ENCODE assay signal across 8 cellular contexts in genomic region chr6:21593412-21593926, GRCh38. TPM values are rescaled to one million over a fixed set of nuclear protein-coding genes. Genes with fewer than 3 reads are reported as not detected.
DNase-seq lines count a peak whose midpoint lies in the region; ATAC-seq and TF ChIP-seq lines count a peak whose summit lies in the region.

SOX4 (plus strand) TSS chr6:21593751; CDS start chr6:21594535, 784 bp downstream.

- DNase-seq in GDM1 (lab: John Stamatoyannopoulos, UW) (peak; percentile 89), GOT3 (lab: John Stamatoyannopoulos, UW) (peak; percentile 58), PC-9 (peak; percentile 90 to 91), fibroblast of the aortic adventitia (ENCODE audit: low read depth) (peak; percentile 97), naive B cell (peak; percentile 90), thoracic aorta (ENCODE audit: low spot score) (peak; percentile 82)

- no peaks in the 10 kb centered on the region for H3K27me3 ChIP-seq in KMS-11 (ENCODE audit: insufficient read depth, low read depth)
- H3K27me3 ChIP-seq in PC-9 (ENCODE audit: insufficient read depth, low read depth): no peaks in the 10 kb centered on the region
- H3K27me3 ChIP-seq in thoracic aorta (replicated peaks; ENCODE audit: insufficient read depth): no peaks in the 10 kb centered on the region

- H3K4me3 Mint-ChIP-seq in activated T-helper 17 cell treated with anti-CD3 and anti-CD28 coated beads, Interleukin-2, amount 50 U/mL, for 72 hours: no peak within 1 kb of the TSS
- H3K4me3 Mint-ChIP-seq in naive B cell: peak within 1 kb of the TSS in 3 of 8 donors; percentile 4 to 97 (median 12)

- H3K4me3 ChIP-seq in KMS-11 (IDR thresholded peaks at IDR 0.05; ENCODE audit: insufficient read depth, low read depth, low read length) (no peak within 1 kb of the TSS), PC-9 (peak within 1 kb of the TSS; percentile 98), fibroblast of the aortic adventitia (ENCODE audit: low read depth, low read length) (peak within 1 kb of the TSS; percentile 95), thoracic aorta (peak within 1 kb of the TSS; percentile 95)

- peak within 1 kb of the TSS; percentile 97 for H3K9ac ChIP-seq in KMS-11

- H3K9me3 ChIP-seq in PC-9 (ENCODE audit: insufficient read depth, low read depth): no peaks in the 10 kb centered on the region
- H3K9me3 ChIP-seq in thoracic aorta: no peaks in the 10 kb centered on the region

- H3K9me3 Mint-ChIP-seq in activated T-helper 17 cell treated with anti-CD3 and anti-CD28 coated beads, Interleukin-2, amount 50 U/mL, for 72 hours: no peaks in the 10 kb centered on the region
- no peaks in the 10 kb centered on the region for H3K9me3 Mint-ChIP-seq in naive B cell

- H3K36me3 ChIP-seq in KMS-11 (ENCODE audit: insufficient read depth) (no peaks in the 10 kb centered on the region), PC-9 (ENCODE audit: low read depth) (peaks cover 8% of the 10 kb centered on the region; the same call in 1 of the 2 replicates), thoracic aorta (no peaks in the 10 kb centered on the region)

- TF ChIP-seq CTCF in KMS-11 (conservative IDR thresholded peaks at IDR 0.05; ENCODE audit: low read depth, low read length) (no peak), PC-9 (conservative IDR thresholded peaks at IDR 0.05) (no peak), fibroblast of the aortic adventitia (IDR thresholded peaks at IDR 0.05; ENCODE audit: insufficient read depth, low read length) (no peak), thoracic aorta (IDR thresholded peaks at IDR 0.05) (no peak)

- H3K4me1 Mint-ChIP-seq in activated T-helper 17 cell treated with anti-CD3 and anti-CD28 coated beads, Interleukin-2, amount 50 U/mL, for 72 hours: peaks cover 8% of the 10 kb centered on the region
- H3K4me1 Mint-ChIP-seq in naive B cell: peaks cover 22 to 25% (median 23%) of the 10 kb centered on the region in 3 donors

- H3K27me3 Mint-ChIP-seq in activated T-helper 17 cell treated with anti-CD3 and anti-CD28 coated beads, Interleukin-2, amount 50 U/mL, for 72 hours: peaks cover 43% of the 10 kb centered on the region
- H3K27me3 Mint-ChIP-seq in naive B cell: peaks cover 0 to 10% (median 7%) of the 10 kb centered on the region in 3 donors

- H3K9me2 ChIP-seq in PC-9 (ENCODE audit: insufficient read depth): no peaks in the 10 kb centered on the region

- ATAC-seq in activated T-helper 17 cell treated with anti-CD3 and anti-CD28 coated beads, Interleukin-2, amount 50 U/mL, for 72 hours (replicated peaks): peak; percentile 34
- ATAC-seq in naive B cell (ENCODE audit: low read depth in 2 of 2) (peak; percentile 73 to 74), thoracic aorta (ENCODE audit: insufficient number of reproducible peaks, low FRiP score, low read depth) (peak; percentile 45)

- H4K20me1 ChIP-seq in KMS-11 (ENCODE audit: insufficient read depth): no peaks in the 10 kb centered on the region
- no peaks in the 10 kb centered on the region for H4K20me1 ChIP-seq in PC-9 (ENCODE audit: insufficient read depth)

- H3K79me2 ChIP-seq in KMS-11 (ENCODE audit: insufficient read depth, low read depth): peaks cover 36% of the 10 kb centered on the region
- H3K79me2 ChIP-seq in PC-9 (ENCODE audit: low read depth): peaks cover 36% of the 10 kb centered on the region

- POLR2A ChIA-PET in PC-9 (lab: Charles Lee; ENCODE audit: unreplicated experiment): interaction anchor here (0.5 to 0.9 kb wide), 23 partner anchors 8 to 1304 kb away, joined by 3 to 17 read pairs (median 4); no protein-coding TSS in a partner anchor

- H3K27ac Mint-ChIP-seq in activated T-helper 17 cell treated with anti-CD3 and anti-CD28 coated beads, Interleukin-2, amount 50 U/mL, for 72 hours: no peak within 1 kb of the TSS
- H3K27ac Mint-ChIP-seq in naive B cell: peak within 1 kb of the TSS in 3 of 6 donors; percentile 49 to 91 (median 50)

- H3K27ac ChIP-seq in KMS-11: peak within 1 kb of the TSS; percentile 95
- peak within 1 kb of the TSS; percentile 73 for H3K27ac ChIP-seq in PC-9
- peak within 1 kb of the TSS; percentile 92 to 95 for H3K27ac ChIP-seq in thoracic aorta

- H3K36me3 Mint-ChIP-seq in activated T-helper 17 cell treated with anti-CD3 and anti-CD28 coated beads, Interleukin-2, amount 50 U/mL, for 72 hours (ENCODE audit: low read depth): peaks cover 9% of the 10 kb centered on the region
- H3K36me3 Mint-ChIP-seq in naive B cell: no peaks in the 10 kb centered on the region

- intact Hi-C loops in PC-9 (cut with micrococcal nuclease; ENCODE audit: unreplicated experiment): loop anchor here (1.0 to 10.0 kb wide), 6 partner anchors 209 to 1299 kb away; no protein-coding TSS in a partner anchor

- TSS peak; percentile 15 for BruUV-seq in PC-9 (replicated peaks; lab: Mats Ljungman, UMichigan)

- CTCF ChIA-PET in PC-9 (lab: Charles Lee): interaction anchor here (0.5 to 0.7 kb wide), 5 partner anchors 139 to 367 kb away, joined by 3 to 14 read pairs (median 3); no protein-coding TSS in a partner anchor

- H3K4me1 ChIP-seq in KMS-11 (ENCODE audit: low read depth, poor library complexity, severe bottlenecking) (peaks cover 20% of the 10 kb centered on the region), PC-9 (replicated peaks; ENCODE audit: insufficient read depth) (peaks cover 15% of the 10 kb centered on the region), thoracic aorta (ENCODE audit: control insufficient read depth in 1 of 2, low read depth in 2 of 2) (peaks cover 5 to 19% of the 10 kb centered on the region in 2 donors)

- H2AFZ ChIP-seq in KMS-11 (ENCODE audit: low read depth) (peak within 1 kb of the TSS; percentile 88), PC-9 (peak within 1 kb of the TSS; percentile 94)

- H3K4me2 ChIP-seq in KMS-11 (peak within 1 kb of the TSS; percentile 65), PC-9 (peak within 1 kb of the TSS; percentile 84)

- peaks cover 25% of the 10 kb centered on the region for H3F3A ChIP-seq in PC-9 (ENCODE audit: insufficient read depth, low read depth)

RNA-seq across cellular contexts. Expression of gene SOX4, which starts in this region (rescaled TPM):
- total RNA-seq in PC-9 (2021) (32.8 and 36.1 TPM in 2 replicates), fibroblast of the aortic adventitia (ENCODE audit: low replicate concordance) (12.4 and 66.9 TPM in 2 replicates), thoracic aorta (10 to 100 TPM in 1 of 2 donors, 1 to 10 TPM in 1; 5.6 to 22.1 TPM)
- 1 to 10 TPM in 1 of 2 donors, under 1 TPM in 1; 0.71 to 1.5 TPM for total RNA-seq in activated T-helper 17 cell treated with anti-CD3 and anti-CD28 coated beads, Interleukin-2, amount 50 U/mL, for 72 hours
- polyA plus RNA-seq in naive B cell (ENCODE audit: low read depth in 6 of 6): 1 to 10 TPM; 1.8 to 4.6 (median 3.1) TPM
